Comparison of ENCODE assay signal across 8 cellular contexts in the genomic region with DNA sequence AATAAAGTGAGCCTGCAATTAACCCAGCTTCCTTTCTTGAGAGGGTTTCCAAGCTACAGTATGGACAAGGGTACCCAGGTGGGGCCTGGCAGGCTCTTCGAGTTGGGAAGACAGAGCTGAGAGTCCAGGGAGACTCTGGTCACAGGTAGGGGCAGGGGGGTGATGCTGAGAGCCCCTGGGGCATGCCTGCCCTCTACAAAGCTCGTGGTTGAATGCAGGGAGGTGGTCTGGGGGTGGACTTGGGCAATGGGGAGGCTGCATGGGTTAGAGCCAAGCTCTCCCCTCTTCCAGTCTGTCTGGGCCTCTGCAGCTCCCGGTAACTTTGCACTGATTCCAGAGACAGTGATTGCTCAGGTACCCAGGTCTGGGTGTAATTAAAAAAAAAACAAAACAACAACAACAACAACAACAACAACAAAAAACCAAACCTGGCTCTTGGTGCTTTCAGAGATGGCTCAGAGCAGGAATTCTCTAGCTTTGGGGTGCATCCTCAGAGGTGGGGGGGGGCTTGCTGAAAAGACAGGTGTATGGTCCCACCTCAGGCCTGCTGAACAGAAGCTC. TPM values are rescaled to one million over a fixed set of nuclear protein-coding genes. Genes with fewer than 3 reads are reported as not detected.
DNase-seq lines count a peak whose midpoint lies in the region; ATAC-seq, FAIRE-seq and TF ChIP-seq lines count a peak whose summit lies in the region.

No MANE protein-coding gene starts in this region.

- H3K9me3 Mint-ChIP-seq in activated naive CD4-positive, alpha-beta T cell treated with anti-CD3 and anti-CD28 coated beads, Interleukin-2, amount 50 U/mL, for 24 hours = no peaks in the 10 kb centered on the region

- no peak for DNase-seq in activated naive CD4-positive, alpha-beta T cell (lab: John Stamatoyannopoulos, UW)
- DNase-seq in K562 (ENCODE audit: extremely low read depth in 1 of 4, low spot score in 3 of 4) = no peak
- no peak for DNase-seq in mesendoderm
- DNase-seq in upper lobe of left lung = peak in 1 of 2 donors; percentile 18
- no peak for DNase-seq in cerebellum (ENCODE audit: low spot score)
- no peak for DNase-seq in frontal cortex (ENCODE audit: low spot score in 2 of 2)
- DNase-seq in testis = no peak

- no peak overlapping the region for H3K23ac ChIP-seq in mesendoderm (ENCODE audit: low read length)

- H3K4me1 ChIP-seq in K562 (replicated peaks in 1 of 2; ENCODE audit: control insufficient read depth in 2 of 2, insufficient read depth in 2 of 2, low read length in 2 of 2) = peaks cover 21 to 32% of the 10 kb centered on the region in 2 experiments; a peak in 4 of 5 replicates
- peaks cover 4% of the 10 kb centered on the region for H3K4me1 ChIP-seq in mesendoderm (ENCODE audit: control insufficient read depth, low read depth, low read length)
- peaks cover 11 to 21% (median 14%) of the 10 kb centered on the region in 4 donors for H3K4me1 ChIP-seq in upper lobe of left lung
- H3K4me1 ChIP-seq in testis = no peaks in the 10 kb centered on the region

- H3K4me1 Mint-ChIP-seq in activated naive CD4-positive, alpha-beta T cell treated with anti-CD3 and anti-CD28 coated beads, Interleukin-2, amount 50 U/mL, for 24 hours = peaks cover 74% of the 10 kb centered on the region

- no peak for ATAC-seq in K562
- no peak for ATAC-seq in upper lobe of left lung (ENCODE audit: low FRiP score in 2 of 2)

- no peak overlapping the region for H4K8ac ChIP-seq in mesendoderm (ENCODE audit: low read depth, low read length)

- H3K36me3 ChIP-seq in K562 (ENCODE audit: control insufficient read depth, insufficient read depth, low read length) (no peaks in the 10 kb centered on the region), mesendoderm (ENCODE audit: control insufficient read depth, insufficient read depth, low read length) (no peaks in the 10 kb centered on the region), upper lobe of left lung (no peaks in the 10 kb centered on the region), testis (ENCODE audit: low read depth, missing control alignments) (no peaks in the 10 kb centered on the region)

- H3K27me3 ChIP-seq in K562 (ENCODE audit: control insufficient read depth in 2 of 2, insufficient read depth in 2 of 2, low read length in 2 of 2) = no peaks in the 10 kb centered on the region
- no peaks in the 10 kb centered on the region for H3K27me3 ChIP-seq in mesendoderm (ENCODE audit: insufficient read depth, low read length, poor library complexity)
- no peaks in the 10 kb centered on the region for H3K27me3 ChIP-seq in upper lobe of left lung
- H3K27me3 ChIP-seq in testis = no peaks in the 10 kb centered on the region

- WGBS in K562 (ENCODE audit: insufficient coverage, low coverage, missing lambda C conversion rate) = 40% methylated on average over 2 of the region's 3 CpGs
- no CpG with 5 or more reads among the region's 3 CpGs for WGBS in mesendoderm (ENCODE audit: extremely low coverage, insufficient coverage, low lambda C conversion rate)
- whole genome bisulfite sequencing in upper lobe of left lung, 2 donors = 63 to 92% methylated on average over 3 of the region's 3 CpGs
- 59 to 80% methylated on average over 2 to 3 of the region's 3 CpGs for WGBS in testis, 2 donors

- TF ChIP-seq EP300 in K562 (IDR thresholded peaks at IDR 0.05; ENCODE audit: low read length) (no peak), upper lobe of left lung (IDR thresholded peaks at IDR 0.05) (no peak)

- no peak for TF ChIP-seq RAD21 in K562 (CRISPR knock-in tag; conservative IDR thresholded peaks at IDR 0.05 in 1 of 2, IDR thresholded peaks at IDR 0.05 in 1 of 2)

- H2AFZ ChIP-seq in K562 (ENCODE audit: low read depth, low read length) = peak overlapping the region; percentile 83

- peak overlapping the region; percentile 89 for H3K27ac Mint-ChIP-seq in activated naive CD4-positive, alpha-beta T cell treated with anti-CD3 and anti-CD28 coated beads, Interleukin-2, amount 50 U/mL, for 24 hours

- H4K20me1 ChIP-seq in K562 (replicated peaks; ENCODE audit: control insufficient read depth, insufficient read depth, low read length) = no peaks in the 10 kb centered on the region

- no peak overlapping the region for H2BK15ac ChIP-seq in mesendoderm (replicated peaks; ENCODE audit: low read depth)

- H3K4me3 ChIP-seq in K562 (no peak overlapping the region), mesendoderm (ENCODE audit: low read length) (no peak overlapping the region), upper lobe of left lung (peak overlapping the region in 1 of 4 donors; percentile 23), testis (no peak overlapping the region)

- BruUV-seq in K562 (replicated peaks; lab: Mats Ljungman, UMichigan) = TSS peak; percentile 61

- H3K18ac ChIP-seq in mesendoderm (ENCODE audit: low read length) = peak overlapping the region; percentile 46

- in situ Hi-C loops in K562 (cut with MboI) = no loop called here

- H2BK5ac ChIP-seq in mesendoderm (ENCODE audit: low read length) = no peak overlapping the region

- CTCF ChIA-PET in K562 (lab: Yijun Ruan, JAX; ENCODE audit: low intra/inter-chr PET ratio) = no interaction called here

- no peaks in the 10 kb centered on the region for H3K9me1 ChIP-seq in K562 (ENCODE audit: control insufficient read depth, insufficient read depth, low read length)

- no peak for TF ChIP-seq CTCF in K562 (IDR thresholded peaks at IDR 0.05 in 2 of 3, conservative IDR thresholded peaks at IDR 0.05 in 1 of 3; ENCODE audit: insufficient read depth in 2 of 3, low read depth in 1 of 3, low read length in 3 of 3)
- no peak for TF ChIP-seq CTCF in upper lobe of left lung (IDR thresholded peaks at IDR 0.05)
- TF ChIP-seq CTCF in testis (IDR thresholded peaks at IDR 0.05) = no peak

- H2AK5ac ChIP-seq in mesendoderm (ENCODE audit: low read length) = no peak overlapping the region

- H3K4ac ChIP-seq in mesendoderm (ENCODE audit: low read depth, low read length) = no peak overlapping the region

- intact Hi-C loops in K562 (cut with micrococcal nuclease) = no loop called here
- intact Hi-C loops in testis (cut with DNase I; ENCODE audit: low total_unique reads) = no loop called here

- H3K79me2 ChIP-seq in K562 (ENCODE audit: control insufficient read depth, insufficient read depth, low read length) (no peaks in the 10 kb centered on the region), mesendoderm (ENCODE audit: control insufficient read depth, insufficient read depth, low read length) (no peaks in the 10 kb centered on the region)

- FAIRE-seq in K562 (lab: Jason Lieb, UNC) = no peak
- no peak for FAIRE-seq in frontal cortex (lab: Jason Lieb, UNC)

- no peak overlapping the region for H2BK120ac ChIP-seq in mesendoderm (ENCODE audit: low read depth, low read length)

- H3K56ac ChIP-seq in mesendoderm (ENCODE audit: low read length) = no peak overlapping the region

- H4K5ac ChIP-seq in mesendoderm (ENCODE audit: low read length) = no peak overlapping the region

- TF ChIP-seq POLR2A in K562 (conservative IDR thresholded peaks at IDR 0.05) (no peak), upper lobe of left lung (IDR thresholded peaks at IDR 0.05) (no peak), testis (IDR thresholded peaks at IDR 0.05) (no peak)

- peak overlapping the region; percentile 65; the same call in 1 of the 2 replicates for H3K4me2 ChIP-seq in K562 (ENCODE audit: insufficient read depth, low read length)
- H3K4me2 ChIP-seq in mesendoderm (ENCODE audit: low read length) = no peak overlapping the region

- H3K36me3 Mint-ChIP-seq in activated naive CD4-positive, alpha-beta T cell treated with anti-CD3 and anti-CD28 coated beads, Interleukin-2, amount 50 U/mL, for 24 hours = no peaks in the 10 kb centered on the region

- peak overlapping the region; percentile 67 for H3K27ac ChIP-seq in K562 (ENCODE audit: extremely low read depth, low read depth, low read length)
- H3K27ac ChIP-seq in mesendoderm (ENCODE audit: low read depth, low read length) = peak overlapping the region; percentile 25
- H3K27ac ChIP-seq in upper lobe of left lung = peak overlapping the region; percentile 81 to 86 (median 84)
- H3K27ac ChIP-seq in testis = no peak overlapping the region

- H3K27me3 Mint-ChIP-seq in activated naive CD4-positive, alpha-beta T cell treated with anti-CD3 and anti-CD28 coated beads, Interleukin-2, amount 50 U/mL, for 24 hours = no peaks in the 10 kb centered on the region

- peaks cover 11% of the 10 kb centered on the region for H3K9me3 ChIP-seq in K562 (replicated peaks; ENCODE audit: control insufficient read depth, insufficient read depth, low read depth, low read length)
- H3K9me3 ChIP-seq in upper lobe of left lung = no peaks in the 10 kb centered on the region
- no peaks in the 10 kb centered on the region for H3K9me3 ChIP-seq in testis

- no peaks in the 10 kb centered on the region for H3K79me1 ChIP-seq in mesendoderm (ENCODE audit: low read length)

- H3K9ac ChIP-seq in K562 (ENCODE audit: insufficient read depth in 1 of 2, low read depth in 2 of 2, low read length in 2 of 2) = peak overlapping the region; percentile 64 to 85; a peak in 2 of 4 replicates
- H3K9ac ChIP-seq in mesendoderm (ENCODE audit: low read length) = no peak overlapping the region

- peak overlapping the region; percentile 81 for H3K4me3 Mint-ChIP-seq in activated naive CD4-positive, alpha-beta T cell treated with anti-CD3 and anti-CD28 coated beads, Interleukin-2, amount 50 U/mL, for 24 hours

- POLR2A ChIA-PET in K562 (lab: Yijun Ruan, JAX) = no interaction called here

RNA-seq across cellular contexts. Expression of gene PPP2R5C, which starts 30.8 kb away (rescaled TPM):
- total RNA-seq in K562 (2011; cell fraction: chromatin; rRNA removed; ENCODE audit: low replicate concordance) = 275 and 554 TPM in 2 replicates
- 143 and 198 TPM in 2 replicates for total RNA-seq in K562 (2011; cell fraction: nucleolus; rRNA removed)
- total RNA-seq in K562 (2011; cell fraction: nucleoplasm; rRNA removed) = 367 and 537 TPM in 2 replicates
- 263 and 295 TPM in 2 replicates for total RNA-seq in K562 (2014; rRNA removed)
- total RNA-seq in K562 (2014; rRNA removed; fragmentation: Illumina TruSeq; extraction: Trizol) = 395 and 448 TPM in 2 replicates
- total RNA-seq in K562 (2015; rRNA removed; fragmentation: Illumina TruSeq; extraction: Trizol) = 284 and 309 TPM in 2 replicates
- 395 and 398 TPM in 2 replicates for total RNA-seq in K562 (2021)
- polyA plus RNA-seq in K562 (2011; rRNA removed) = 266 and 328 TPM in 2 replicates
- 100 and 189 TPM in 2 replicates for polyA plus RNA-seq in K562 (2011; cell fraction: cytosol; rRNA removed)
- 140 and 172 TPM in 2 replicates for polyA plus RNA-seq in K562 (2011; cell fraction: nucleus; rRNA removed)
- 237 and 317 TPM in 2 replicates for polyA plus RNA-seq in K562 (2012)
- polyA plus RNA-seq in K562 (2014; fragmentation: Illumina TruSeq; extraction: Trizol) = 383 and 443 TPM in 2 replicates
- polyA plus RNA-seq in K562 (2014; fragmentation: Nextera tagmentation; extraction: Ambion mirVana) = 100 to 1,000 TPM; 517 to 617 TPM
- polyA plus RNA-seq in K562 (2014; rRNA removed) = 284 and 315 TPM in 2 replicates
- 312 and 332 TPM in 2 replicates for polyA minus RNA-seq in K562 (2011; rRNA and poly(A)+ RNA removed)
- 118 and 128 TPM in 2 replicates for polyA minus RNA-seq in K562 (2011; cell fraction: cytosol; rRNA and poly(A)+ RNA removed)
- 87.6 and 141 TPM in 2 replicates for polyA minus RNA-seq in K562 (2011; cell fraction: nucleus; rRNA and poly(A)+ RNA removed)
- 159 TPM for polyA plus RNA-seq in mesendoderm (2013, experiment 1 of 2)
- polyA plus RNA-seq in mesendoderm (2013, experiment 2 of 2) = 160 TPM
- total RNA-seq in upper lobe of left lung = 100 to 1,000 TPM; 105 to 208 (median 133) TPM
- total RNA-seq in cerebellum = 125 TPM
- total RNA-seq in frontal cortex = 174 TPM
- total RNA-seq in testis = 100 to 1,000 TPM; 106 to 126 TPM
- 166 TPM for polyA plus RNA-seq in testis (ENCODE audit: insufficient read depth, low read depth, low replicate concordance)

Comparison
In these comparisons a context has a peak if more than half of its experiments do, and no peak if none do; other contexts are left out.
1. H3K27ac ChIP-seq: peak in K562 (single experiment), mesendoderm (single experiment) and upper lobe of left lung (4 of 4); none in testis (0 of 2).